21 cellular contexts compared by ENCODE assay signal in the genomic region with DNA sequence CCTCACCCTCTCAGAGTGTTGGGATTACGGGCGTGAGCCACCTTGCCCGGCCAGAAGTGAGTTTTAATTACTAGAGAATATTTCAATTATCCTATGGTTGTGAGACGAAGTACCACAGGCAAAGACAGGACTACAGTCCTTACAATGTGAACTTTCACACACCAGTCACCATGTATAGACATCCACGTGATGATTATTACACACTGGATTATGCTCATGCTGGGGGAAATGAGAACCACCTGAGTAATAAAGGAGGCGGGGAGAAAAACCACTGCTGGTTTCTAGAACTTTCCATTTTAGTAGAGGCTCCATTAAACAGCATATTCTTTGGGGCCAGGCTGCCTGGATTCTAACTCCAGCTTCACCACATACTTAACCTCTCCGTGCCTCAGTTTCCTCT. TPM values are rescaled to one million over a fixed set of nuclear protein-coding genes. Genes with fewer than 3 reads are reported as not detected.
DNase-seq lines count a peak whose midpoint lies in the region; ATAC-seq and TF ChIP-seq lines count a peak whose summit lies in the region.
"Had no signal": no experiment of that assay in that cellular context is flagged by ENCODE, and none has a peak within 500 bp of the region (broad histone marks: within the 10 kb centered on the region; RNA-seq: fewer than 3 reads in every experiment).

No MANE protein-coding gene starts in this region.

- H3K79me2 ChIP-seq in GM23248 (ENCODE audit: insufficient read depth): no peaks in the 10 kb centered on the region

- H3K27me3 ChIP-seq in right atrium auricular region: no peaks in the 10 kb centered on the region
- no peaks in the 10 kb centered on the region for H3K27me3 ChIP-seq in left ventricle myocardium inferior (ENCODE audit: low read depth)
- H3K27me3 ChIP-seq in GM23248 (replicated peaks; ENCODE audit: insufficient read depth): no peaks in the 10 kb centered on the region
- H3K27me3 ChIP-seq: SJSA1 had no signal

- in situ Hi-C loops in GM23248 (cut with MboI): no loop called here
- in situ Hi-C loops in ACHN (cut with HindIII; ENCODE audit: low pct_ligation_motif_present, low pct_unique_long_range_greater_than_20kb, low sequenced_read_pairs): no loop called here

- DNase-seq in right atrium auricular region (ENCODE audit: low spot score) (peak; percentile 16), left ventricle myocardium inferior (no peak), GM23248 (peak; percentile 20), T-cell (no peak), ACHN (no peak), NCI-H1105 (lab: John Stamatoyannopoulos, UW) (no peak), retina (no peak)
- no peak for DNase-seq in stimulated activated effector memory CD8-positive, alpha-beta T cell treated with anti-CD3 and anti-CD28 coated beads, Interleukin-12 subunit alpha, Interleukin-12 subunit beta, amount 100 ng/mL, for 72 hours (ENCODE audit: low spot score in 2 of 2)
- DNase-seq: AML-193; CD4-positive, CD25-positive, alpha-beta regulatory T cell; COR-L47; DMS 273 treated with DMSO at 0.1 percent for 48 hours; DND-41; KBM-7; MV-4-11; NCI-H1417 treated with DMSO at 0.1 percent for 48 hours; NCI-H187 treated with DMSO at 0.1 percent for 48 hours; NCI-H226; NCI-H524 treated with DMSO at 0.1 percent for 48 hours had no signal

- H3K4me1 ChIP-seq in right atrium auricular region (no peaks in the 10 kb centered on the region), left ventricle myocardium inferior (no peaks in the 10 kb centered on the region), GM23248 (ENCODE audit: insufficient read depth) (no peaks in the 10 kb centered on the region)
- H3K4me1 ChIP-seq: SJSA1 had no signal

- POLR2A ChIA-PET in T-cell (lab: Charles Lee): no interaction called here

- no peaks in the 10 kb centered on the region for H4K20me1 ChIP-seq in GM23248 (ENCODE audit: insufficient read depth)

- CTCF ChIA-PET in T-cell (lab: Charles Lee): interaction anchor here in 1 of 2 donors (0.7 kb wide), 1 partner anchor 507 kb away, joined by 5 read pairs; no protein-coding TSS in a partner anchor

- WGBS in GM23248 (ENCODE audit: low coverage in 1 of 2, low lambda C conversion rate in 2 of 2, missing lambda C conversion rate in 2 of 2), 2 experiments: 76 to 78% methylated on average over 7 of the region's 7 CpGs

- H3K27me3 Mint-ChIP-seq in T-cell: no peaks in the 10 kb centered on the region
- H3K27me3 Mint-ChIP-seq: CD4-positive, CD25-positive, alpha-beta regulatory T cell had no signal

- ATAC-seq in T-cell (replicated peaks in 1 of 4): no peak
- peak; percentile 82 for ATAC-seq in stimulated activated effector memory CD8-positive, alpha-beta T cell treated with anti-CD3 and anti-CD28 coated beads, Interleukin-12 subunit alpha, Interleukin-12 subunit beta, amount 100 ng/mL, for 72 hours
- ATAC-seq: Panc1 had no signal

- H3K4me3 Mint-ChIP-seq in T-cell: no peak overlapping the region
- H3K4me3 Mint-ChIP-seq in stimulated activated effector memory CD8-positive, alpha-beta T cell treated with anti-CD3 and anti-CD28 coated beads, Interleukin-12 subunit alpha, Interleukin-12 subunit beta, amount 100 ng/mL, for 72 hours: no peak overlapping the region
- H3K4me3 Mint-ChIP-seq: CD4-positive, CD25-positive, alpha-beta regulatory T cell had no signal

- no peak overlapping the region for H2AFZ ChIP-seq in GM23248

- TF ChIP-seq CTCF in right atrium auricular region (IDR thresholded peaks at IDR 0.05): no peak
- TF ChIP-seq CTCF in left ventricle myocardium inferior (IDR thresholded peaks at IDR 0.05; ENCODE audit: borderline replicate concordance): no peak

- H3K9me3 ChIP-seq in right atrium auricular region (peaks cover 0 to 7% of the 10 kb centered on the region in 2 donors), left ventricle myocardium inferior (replicated peaks) (peaks cover 8% of the 10 kb centered on the region), GM23248 (ENCODE audit: low read depth) (no peaks in the 10 kb centered on the region)
- H3K9me3 ChIP-seq: SJSA1 had no signal

- intact Hi-C loops in left ventricle myocardium inferior (cut with micrococcal nuclease): no loop called here

- peaks cover 12% of the 10 kb centered on the region for H3K36me3 Mint-ChIP-seq in T-cell
- H3K36me3 Mint-ChIP-seq in stimulated activated effector memory CD8-positive, alpha-beta T cell treated with anti-CD3 and anti-CD28 coated beads, Interleukin-12 subunit alpha, Interleukin-12 subunit beta, amount 100 ng/mL, for 72 hours: peaks cover 16% of the 10 kb centered on the region

- H3K36me3 ChIP-seq in right atrium auricular region (no peaks in the 10 kb centered on the region), left ventricle myocardium inferior (peaks cover 11% of the 10 kb centered on the region), GM23248 (ENCODE audit: low read depth) (0 out of 2 replicates have a peak, but pooled peaks cover under 1% of the 10 kb centered on the region)
- H3K36me3 ChIP-seq: SJSA1 had no signal

- peak overlapping the region; percentile 41 to 59 for H3K27ac Mint-ChIP-seq in T-cell
- H3K27ac Mint-ChIP-seq in stimulated activated effector memory CD8-positive, alpha-beta T cell treated with anti-CD3 and anti-CD28 coated beads, Interleukin-12 subunit alpha, Interleukin-12 subunit beta, amount 100 ng/mL, for 72 hours: no peak overlapping the region

- H3K27ac ChIP-seq in right atrium auricular region: no peak overlapping the region
- no peak overlapping the region for H3K27ac ChIP-seq in left ventricle myocardium inferior (replicated peaks)
- H3K27ac ChIP-seq in GM23248: no peak overlapping the region
- H3K27ac ChIP-seq: SJSA1 had no signal

- H3K9me3 Mint-ChIP-seq in T-cell: no peaks in the 10 kb centered on the region
- H3K9me3 Mint-ChIP-seq in stimulated activated effector memory CD8-positive, alpha-beta T cell treated with anti-CD3 and anti-CD28 coated beads, Interleukin-12 subunit alpha, Interleukin-12 subunit beta, amount 100 ng/mL, for 72 hours: peaks cover 4% of the 10 kb centered on the region
- H3K9me3 Mint-ChIP-seq: CD4-positive, CD25-positive, alpha-beta regulatory T cell had no signal

- peaks cover 2 to 9% (median 4%) of the 10 kb centered on the region in 3 donors for H3K4me1 Mint-ChIP-seq in T-cell
- H3K4me1 Mint-ChIP-seq in stimulated activated effector memory CD8-positive, alpha-beta T cell treated with anti-CD3 and anti-CD28 coated beads, Interleukin-12 subunit alpha, Interleukin-12 subunit beta, amount 100 ng/mL, for 72 hours: peaks cover 8% of the 10 kb centered on the region

- no peak overlapping the region for H3K9ac ChIP-seq in GM23248

- no peak overlapping the region for H3K4me3 ChIP-seq in right atrium auricular region
- no peak overlapping the region for H3K4me3 ChIP-seq in left ventricle myocardium inferior
- no peak overlapping the region for H3K4me3 ChIP-seq in GM23248
- H3K4me3 ChIP-seq: SJSA1 had no signal

- H3K9me2 ChIP-seq in GM23248 (ENCODE audit: insufficient read depth): no peaks in the 10 kb centered on the region

- H3K4me2 ChIP-seq in GM23248 (ENCODE audit: unreplicated experiment): no peak overlapping the region

- H3F3A ChIP-seq in GM23248 (ENCODE audit: insufficient read depth): no peaks in the 10 kb centered on the region

RNA-seq across cellular contexts. Expression of a gene that starts 42.5 kb away (rescaled TPM):
- total RNA-seq in right atrium auricular region (10 to 100 TPM in 1 of 2 donors, 1 to 10 TPM in 1; 6.4 to 18.8 TPM), left ventricle myocardium inferior (2.8 TPM), T-cell (1 to 10 TPM; 1.1 to 2.3 (median 1.9) TPM)
- not detected in 2 replicates for total RNA-seq in GM23248 (2014; rRNA removed; shearing (Covaris generic))
- not detected in 2 replicates for polyA plus RNA-seq in GM23248 (2016; fragmentation: Nextera tagmentation; extraction: Ambion mirVana)
- total RNA-seq: SJSA1 had no signal

Comparison
In these comparisons a context has a peak if more than half of its experiments do, and no peak if none do; other contexts are left out.
1. DNase-seq: peak in right atrium auricular region (single experiment) and GM23248 (single experiment); none in left ventricle myocardium inferior (single experiment), T-cell (0 of 34), stimulated activated effector memory CD8-positive, alpha-beta T cell treated with anti-CD3 and anti-CD28 coated beads, Interleukin-12 subunit alpha, Interleukin-12 subunit beta, amount 100 ng/mL, for 72 hours (0 of 2), ACHN (single experiment), NCI-H1105 (single experiment) and retina (single experiment).